1 cellular context compared by ENCODE assay signal in genomic region chr11:64219354-64219684, GRCh38.
TF ChIP-seq lines count a peak whose summit lies in the region.

No MANE protein-coding gene starts in this region.

TF ChIP-seq in K562, 482 proteins besides CTCF, POLR2A, EP300 and RAD21:
- no peak for TF ChIP-seq NBN (IDR thresholded peaks at IDR 0.05; ENCODE audit: low read depth)
- TF ChIP-seq ZC3H11A (IDR thresholded peaks at IDR 0.05; ENCODE audit: low read depth, low read length), result no peak
- TF ChIP-seq TCF3 (CRISPR knock-in tag; IDR thresholded peaks at IDR 0.05), result no peak
- peak; percentile 71 for TF ChIP-seq POLR2G (IDR thresholded peaks at IDR 0.05; ENCODE audit: low read depth, low read length)
- TF ChIP-seq CLOCK (CRISPR knock-in tag; IDR thresholded peaks at IDR 0.05; ENCODE audit: borderline replicate concordance), result no peak
- no peak for TF ChIP-seq RNF2 (IDR thresholded peaks at IDR 0.05)
- no peak for TF ChIP-seq NR2C1 (IDR thresholded peaks at IDR 0.05)
- TF ChIP-seq NR2C1 (tag; IDR thresholded peaks at IDR 0.05), result no peak
- TF ChIP-seq RBFOX2 (IDR thresholded peaks at IDR 0.05; ENCODE audit: low read depth, low read length), result peak; percentile 60
- TF ChIP-seq NFATC3 (IDR thresholded peaks at IDR 0.05), result no peak
- TF ChIP-seq ETV6 (IDR thresholded peaks at IDR 0.05; ENCODE audit: borderline replicate concordance in 1 of 2, low read depth in 2 of 2, low read length in 1 of 2), result no peak
- no peak for TF ChIP-seq ETV6 (CRISPR knock-in tag; IDR thresholded peaks at IDR 0.05; ENCODE audit: borderline replicate concordance)
